ENCODE assay signal across 33 cellular contexts in genomic region chr6:20259316-20260049, GRCh38. TPM values are rescaled to one million over a fixed set of nuclear protein-coding genes. Genes with fewer than 3 reads are reported as not detected.
"Had no signal": no experiment of that assay in that cellular context is flagged by ENCODE, and none has a peak within 500 bp of the region (broad histone marks: within the 10 kb centered on the region; RNA-seq: fewer than 3 reads in every experiment).

No MANE protein-coding gene starts in this region.

- H3K27ac ChIP-seq: PC-9, RWPE1, SJSA1 had no signal

- H3K4me3 ChIP-seq: MG63, PC-9, SJSA1 had no signal

- H2AFZ ChIP-seq: PC-9 had no signal

- H3K27me3 ChIP-seq: MG63, SJSA1 had no signal

- H3K4me2 ChIP-seq: PC-9, SK-N-SH had no signal

- H3K9me3 ChIP-seq: MG63, SJSA1, SK-N-SH had no signal

- H3K9me2 ChIP-seq: SK-N-SH had no signal

- ATAC-seq: Panc1, Right ventricle myocardium inferior had no signal

- H3K36me3 ChIP-seq: MG63, SJSA1 had no signal

- H3K4me1 ChIP-seq: SJSA1 had no signal

- H3K9ac ChIP-seq: SK-N-SH had no signal

- DNase-seq: Kasumi-1, KBM-7, MG63, NCI-H1048, NCI-H1092 treated with DMSO at 0.1 percent for 48 hours, NCI-H1105 treated with DMSO at 0.1 percent for 48 hours, NCI-H1417, NCI-H1436, NCI-H146, NCI-H1694, NCI-H187, NCI-H1930, NCI-H2029 treated with DMSO at 0.1 percent for 48 hours, NCI-H2081 treated with DMSO at 0.1 percent for 48 hours, NCI-H2107, NCI-H2171, NCI-H226, NCI-H446 treated with DMSO at 0.1 percent for 48 hours, NCI-H510A, NCI-H524, NCI-H526, NCI-H69, NCI-H748 treated with DMSO at 0.1 percent for 48 hours, NCI-H82, PC-9, SHP77 treated with DMSO at 0.1 percent for 48 hours, SK-N-SH, SW 1271 had no signal

RNA-seq across cellular contexts. Expression of gene MBOAT1, which starts 47.2 kb away (rescaled TPM):
- total RNA-seq: OCI-LY7 had no signal
